5 cellular contexts compared by ENCODE assay signal in genomic region chr9:26504057-26504456, GRCh38.
"Had no signal": no experiment of that assay in that cellular context is flagged by ENCODE, and none has a peak within 500 bp of the region (broad histone marks: within the 10 kb centered on the region; RNA-seq: fewer than 3 reads in every experiment).

No MANE protein-coding gene starts in this region.

- ATAC-seq: GM23338, K562 had no signal

- H3K4me1 Mint-ChIP-seq: GM23338, H9 had no signal

- H3K4me3 Mint-ChIP-seq: GM23338, H9 had no signal

- H2AFZ ChIP-seq: GM23338 had no signal

- H3K27ac Mint-ChIP-seq: GM23338, H9 had no signal

- H3K9me3 Mint-ChIP-seq: GM23338, H9 had no signal

- H3K4me3 ChIP-seq: GM23338, K562 had no signal

- H3K4me2 ChIP-seq: GM23338 had no signal

- DNase-seq: H9, HCEC 1CT, IMR-90 had no signal
